ENCODE assay signal across 33 cellular contexts in genomic region chr2:241437148-241437547, GRCh38.
"Had no signal": no experiment of that assay in that cellular context is flagged by ENCODE, and none has a peak within 500 bp of the region (broad histone marks: within the 10 kb centered on the region; RNA-seq: fewer than 3 reads in every experiment).

No MANE protein-coding gene starts in this region.

- H3K4me1 ChIP-seq: adrenal gland, body of pancreas, breast epithelium had no signal

- H3K9me3 ChIP-seq: adrenal gland, body of pancreas, breast epithelium had no signal

- ATAC-seq: activated CD8-positive, alpha-beta T cell treated with anti-CD3 and anti-CD28 coated beads for 36 hours; activated naive CD4-positive, alpha-beta T cell treated with anti-CD3 and anti-CD28 coated beads, Interleukin-2, amount 50 U/mL, for 72 hours; activated T-cell treated with anti-CD3 and anti-CD28 coated beads, Interleukin-2, amount 50 U/mL, for 4 hours; activated T-cell treated with anti-CD3 and anti-CD28 coated beads, Interleukin-2, amount 50 U/mL, for 72 hours; activated T-helper 17 cell treated with anti-CD3 and anti-CD28 coated beads, Interleukin-2, amount 50 U/mL, for 72 hours; body of pancreas had no signal

- H3K27me3 ChIP-seq: adrenal gland, body of pancreas, brain microvascular endothelial cell, breast epithelium had no signal

- H3K4me3 ChIP-seq: adrenal gland, body of pancreas, breast epithelium had no signal

- DNase-seq: activated B cell treated with CpG ODN at 0.5 μM for 24 hours; activated CD4-positive, alpha-beta memory T cell treated with anti-CD3 and anti-CD28 coated beads for 36 hours; activated CD4-positive, alpha-beta T cell treated with anti-CD3 and anti-CD28 coated beads for 4 hours; activated CD4-positive, alpha-beta T cell treated with anti-CD3 and anti-CD28 coated beads, Interleukin-2, amount 10 ng/mL, durations not matched to agents 24 days and 14 days; activated CD4-positive, alpha-beta T cell treated with anti-CD3 and anti-CD28 coated beads, Interleukin-2, amount 50 U/mL, for 1 hour; activated CD4-positive, alpha-beta T cell treated with anti-CD3 and anti-CD28 coated beads, Interleukin-2, amount 50 U/mL, for 4 hours; activated CD4-positive, CD25-positive, alpha-beta regulatory T cell treated with anti-CD3 and anti-CD28 coated beads, Interleukin-2, amount 50 U/mL, for 72 hours; activated CD8-positive, alpha-beta memory T cell treated with anti-CD3 and anti-CD28 coated beads, Interleukin-2, amount 50 U/mL, for 4 hours; activated CD8-positive, alpha-beta T cell treated with anti-CD3 and anti-CD28 coated beads for 36 hours; activated effector memory CD4-positive, alpha-beta T cell treated with anti-CD3 and anti-CD28 coated beads, Interleukin-2, amount 50 U/mL, for 16 hours; activated gamma-delta T cell treated with Interleukin-2 at 50 U/mL for 16 hours; activated naive CD4-positive, alpha-beta T cell; activated naive CD4-positive, alpha-beta T cell treated with anti-CD3 and anti-CD28 coated beads for 36 hours; activated naive CD4-positive, alpha-beta T cell treated with anti-CD3 and anti-CD28 coated beads, Interleukin-2, amount 50 U/mL, for 16 hours; activated naive CD8-positive, alpha-beta T cell treated with anti-CD3 and anti-CD28 coated beads for 36 hours; activated T-cell treated with anti-CD3 and anti-CD28 coated beads for 4 hours; activated T-cell treated with anti-CD3 and anti-CD28 coated beads, Interleukin-2, amount 50 U/mL, for 1 hour; activated T-cell treated with anti-CD3 and anti-CD28 coated beads, Interleukin-2, amount 50 U/mL, for 4 hours; activated T-cell treated with anti-CD3 and anti-CD28 coated beads, Interleukin-2, amount 50 U/mL, for 72 hours; adrenal gland; amniotic stem cell; aorta; body of pancreas; brain microvascular endothelial cell; central memory CD4-positive, alpha-beta T cell; SW 1271; T-helper 1 cell; T-helper 2 cell; T-helper 9 cell had no signal

- H3K27ac ChIP-seq: adrenal gland, body of pancreas, brain microvascular endothelial cell, breast epithelium, VCaP had no signal
